In genomic region chr5:1883925-1884637, GRCh38 we compare ENCODE assay signal across 13 cellular contexts. TPM values are rescaled to one million over a fixed set of nuclear protein-coding genes. Genes with fewer than 3 reads are reported as not detected.
A peak's percentile ranks its signal among the peaks of the same experiment; 100 is the strongest.
DNase-seq lines count a peak whose midpoint lies in the region; ATAC-seq, FAIRE-seq and TF ChIP-seq lines count a peak whose summit lies in the region.
"Had no signal": no experiment of that assay in that cellular context is flagged by ENCODE, and none has a peak within 500 bp of the region (broad histone marks: within the 10 kb centered on the region; RNA-seq: fewer than 3 reads in every experiment).

No MANE protein-coding gene starts in this region.

- peaks cover 57% of the 10 kb centered on the region for H3K27me3 ChIP-seq in BJ (ENCODE audit: control insufficient read depth, insufficient read depth, low read length)
- peaks cover 90% of the 10 kb centered on the region for H3K27me3 ChIP-seq in H7 (ENCODE audit: control insufficient read depth, insufficient read depth, low read length)
- H3K27me3 ChIP-seq in H1 (replicated peaks in 1 of 4; ENCODE audit: control insufficient read depth in 3 of 4, extremely low read depth in 1 of 4, insufficient read depth in 3 of 4, low read length in 3 of 4), result peaks cover 77 to 99% (median 96%) of the 10 kb centered on the region in 4 experiments
- peaks cover 84% of the 10 kb centered on the region for H3K27me3 ChIP-seq in brain microvascular endothelial cell (replicated peaks)
- peaks cover 85% of the 10 kb centered on the region for H3K27me3 ChIP-seq in SK-N-SH (ENCODE audit: insufficient read depth)

- TF ChIP-seq EP300 in H1 (IDR thresholded peaks at IDR 0.05; ENCODE audit: borderline replicate concordance in 1 of 2, low read depth in 2 of 2, low read length in 2 of 2), result no peak
- no peak for TF ChIP-seq EP300 in SK-N-SH (IDR thresholded peaks at IDR 0.05; ENCODE audit: borderline replicate concordance in 1 of 2, low read depth in 1 of 2, low read length in 1 of 2)

- no peaks in the 10 kb centered on the region for H3K79me2 ChIP-seq in H1 (ENCODE audit: control insufficient read depth in 1 of 2, insufficient read depth in 2 of 2, low read length in 2 of 2)
- H3K79me2 ChIP-seq in SK-N-SH (ENCODE audit: insufficient read depth), result no peaks in the 10 kb centered on the region

- no peak for ATAC-seq in GM19455 (IDR thresholded peaks at IDR 0.05; ENCODE audit: unreplicated experiment)
- ATAC-seq in GM21447 (IDR thresholded peaks at IDR 0.05; ENCODE audit: unreplicated experiment), result no peak

- no peak overlapping the region for H2BK5ac ChIP-seq in H1 (ENCODE audit: low read depth, low read length)

- POLR2A ChIA-PET in BJ (lab: Charles Lee), result no interaction called here
- POLR2A ChIA-PET in H1 (lab: Charles Lee; ENCODE audit: partially characterized antibody), result interaction anchor here (0.7 to 1.4 kb wide), 3 partner anchors 9 to 99 kb away, joined by 3 read pairs; no protein-coding TSS in a partner anchor
- POLR2A ChIA-PET in SK-N-SH (lab: Yijun Ruan, JAX), result no interaction called here

- no peak overlapping the region; the same call in 1 of the 2 replicates for H3K18ac ChIP-seq in H1 (ENCODE audit: extremely low read depth, low read length)

- no peak for TF ChIP-seq POLR2A in H1 (IDR thresholded peaks at IDR 0.05; ENCODE audit: control extremely low read depth in 1 of 2, low read depth in 2 of 2, low read length in 2 of 2)

- H4K20me1 ChIP-seq in H1 (replicated peaks in 1 of 2; ENCODE audit: control insufficient read depth in 1 of 2, insufficient read depth in 2 of 2, low read length in 2 of 2) (peaks cover 10 to 20% of the 10 kb centered on the region in 2 experiments), SK-N-SH (ENCODE audit: insufficient read depth) (0 out of 2 replicates have a peak, but pooled peaks cover 4% of the 10 kb centered on the region)

- TF ChIP-seq CTCF in BJ (IDR thresholded peaks at IDR 0.05; ENCODE audit: insufficient read depth, low read depth, low read length) (0 out of 2 replicates have a peak, but pooled peaks have one; percentile 0), H1 (IDR thresholded peaks at IDR 0.05; ENCODE audit: control extremely low read depth in 1 of 3, insufficient read depth in 1 of 3, low read depth in 1 of 3, low read length in 3 of 3) (no peak), nephron progenitor cell (IDR thresholded peaks at IDR 0.05) (no peak), brain microvascular endothelial cell (IDR thresholded peaks at IDR 0.05; ENCODE audit: low read depth, low read length, missing control alignments) (no peak), SK-N-SH (IDR thresholded peaks at IDR 0.05) (no peak)

- no peak for TF ChIP-seq RAD21 in H1 (IDR thresholded peaks at IDR 0.05 in 1 of 2, conservative IDR thresholded peaks at IDR 0.05 in 1 of 2; ENCODE audit: low read depth in 2 of 2, low read length in 2 of 2)
- TF ChIP-seq RAD21 in SK-N-SH (IDR thresholded peaks at IDR 0.05; ENCODE audit: low read length), result no peak

- H3K36me3 ChIP-seq in BJ (ENCODE audit: control insufficient read depth, insufficient read depth, low read length) (no peaks in the 10 kb centered on the region), H7 (replicated peaks; ENCODE audit: control insufficient read depth, insufficient read depth, low read length) (no peaks in the 10 kb centered on the region), H1 (ENCODE audit: control insufficient read depth in 2 of 4, insufficient read depth in 4 of 4, low read length in 3 of 4) (peaks cover 0 to 3% (median 0%) of the 10 kb centered on the region in 4 experiments; a peak in 1 of 8 replicates), brain microvascular endothelial cell (replicated peaks) (no peaks in the 10 kb centered on the region), SK-N-SH (replicated peaks in 1 of 2; ENCODE audit: control insufficient read depth in 1 of 2, insufficient read depth in 2 of 2, low read length in 1 of 2) (no peaks in the 10 kb centered on the region)
- H3K36me3 ChIP-seq: neutrophil, tibial artery had no signal

- peaks cover 11% of the 10 kb centered on the region for H3K9me3 Mint-ChIP-seq in nephron progenitor cell

- H2BK120ac ChIP-seq in H1 (replicated peaks; ENCODE audit: low read depth, low read length), result no peak overlapping the region

- H3K27ac ChIP-seq in H1 (ENCODE audit: low read depth, low read length) (no peak overlapping the region), brain microvascular endothelial cell (no peak overlapping the region), SK-N-SH (ENCODE audit: low read depth in 2 of 2, low read length in 1 of 2) (no peak overlapping the region)
- H3K27ac ChIP-seq: neutrophil, tibial artery had no signal

- 3% methylated on average over 46 of the region's 49 CpGs; no CpG with 5 or more reads in 1 of the 2 experiments for WGBS in H1 (ENCODE audit: extremely low coverage in 1 of 2, insufficient coverage in 1 of 2, insufficient read length in 1 of 2, insufficient replicate concordance in 2 of 2, low coverage in 1 of 2, low lambda C conversion rate in 2 of 2, missing lambda C conversion rate in 1 of 2), 2 experiments
- 4% methylated on average over 21 of the region's 49 CpGs for WGBS in SK-N-SH (ENCODE audit: low lambda C conversion rate)

- no peaks in the 10 kb centered on the region for H3F3A ChIP-seq in SK-N-SH (replicated peaks; ENCODE audit: insufficient read depth)

- no peak overlapping the region for H3K56ac ChIP-seq in H1 (replicated peaks; ENCODE audit: insufficient read length, low read depth, low read length)

- no peak for DNase-seq in BJ (ENCODE audit: low read depth)
- no peak for DNase-seq in H7
- no peak for DNase-seq in H1 (ENCODE audit: low read depth in 1 of 2, low spot score in 2 of 2)
- DNase-seq in nephron progenitor cell, result no peak
- no peak for DNase-seq in brain microvascular endothelial cell
- no peak for DNase-seq in SK-N-SH
- DNase-seq: DMS153; hypothalamus; stimulated activated CD4-positive, alpha-beta T cell treated with anti-CD3 and anti-CD28 coated beads, Interleukin-4, amount 100 ng/mL, for 1 hour; tibial artery had no signal

- H3K36me3 Mint-ChIP-seq in nephron progenitor cell (ENCODE audit: low read depth), result no peaks in the 10 kb centered on the region

- no peak overlapping the region for H3K9ac ChIP-seq in H1 (replicated peaks in 1 of 4; ENCODE audit: extremely low read depth in 1 of 4, low read depth in 3 of 4, low read length in 3 of 4)
- H3K9ac ChIP-seq in SK-N-SH, result no peak overlapping the region

- no peak overlapping the region for H2AK5ac ChIP-seq in H1 (ENCODE audit: low read depth, low read length)

- H3K14ac ChIP-seq in H1 (ENCODE audit: insufficient read length), result no peak overlapping the region

- H3K23me2 ChIP-seq in H1 (ENCODE audit: low read depth, low read length), result peaks cover 27% of the 10 kb centered on the region; the same call in 1 of the 2 replicates

- CTCF ChIA-PET in BJ (lab: Yijun Ruan, JAX) (interaction anchor here (0.7 to 1.1 kb wide), 2 partner anchors 17 to 39 kb away, joined by 3 read pairs; no protein-coding TSS in a partner anchor), H1 (lab: Charles Lee; ENCODE audit: partially characterized antibody) (interaction anchor here (0.9 to 1.8 kb wide), 5 partner anchors 7 to 142 kb away, joined by 3 to 6 read pairs (median 4); no protein-coding TSS in a partner anchor), SK-N-SH (lab: Yijun Ruan, JAX) (interaction anchor here (0.7 to 1.3 kb wide), 2 partner anchors 16 to 1470 kb away, joined by 3 to 4 read pairs; no protein-coding TSS in a partner anchor)

- no peak overlapping the region for H3K4me3 ChIP-seq in BJ (ENCODE audit: low read depth, low read length)
- peak overlapping the region; percentile 45 for H3K4me3 ChIP-seq in H7 (ENCODE audit: insufficient read depth, low read depth, low read length)
- peak overlapping the region; percentile 11 to 62 (median 24); a peak in 6 of 8 replicates for H3K4me3 ChIP-seq in H1 (ENCODE audit: extremely low read depth in 1 of 4, insufficient read depth in 2 of 4, low read depth in 3 of 4, low read length in 4 of 4)
- no peak overlapping the region for H3K4me3 ChIP-seq in brain microvascular endothelial cell (ENCODE audit: low read depth, low read length)
- no peak overlapping the region for H3K4me3 ChIP-seq in SK-N-SH (ENCODE audit: low read depth in 2 of 2, low read length in 1 of 2)

- H4K91ac ChIP-seq in H1 (replicated peaks; ENCODE audit: insufficient read length, low read length), result no peak overlapping the region

- H3K9me3 ChIP-seq in H1 (ENCODE audit: insufficient read depth in 2 of 2, low read depth in 1 of 2, low read length in 1 of 2) (peaks cover 0 to 3% of the 10 kb centered on the region in 2 experiments; a peak in 1 of 4 replicates), SK-N-SH (no peaks in the 10 kb centered on the region)
- H3K9me3 ChIP-seq: neutrophil, tibial artery had no signal

- no peak overlapping the region for H2BK15ac ChIP-seq in H1 (ENCODE audit: low read length)

- no peak overlapping the region for H4K8ac ChIP-seq in H1 (ENCODE audit: extremely low read depth, insufficient read depth, low read length)

- in situ Hi-C loops in brain microvascular endothelial cell (cut with HindIII; ENCODE audit: low pct_ligation_motif_present, low sequenced_read_pairs), result no loop called here

- no peak overlapping the region for H4K5ac ChIP-seq in H1 (ENCODE audit: insufficient read length, low read depth, low read length)

- no peak overlapping the region for H2BK12ac ChIP-seq in H1 (ENCODE audit: low read depth, low read length)

- H3K4me1 ChIP-seq in H1 (replicated peaks in 1 of 4; ENCODE audit: control insufficient read depth in 3 of 4, insufficient read depth in 4 of 4, low read length in 3 of 4), result peaks cover 3 to 52% (median 34%) of the 10 kb centered on the region in 4 experiments
- H3K4me1 ChIP-seq in SK-N-SH (ENCODE audit: control insufficient read depth in 1 of 2, insufficient read depth in 2 of 2, low read depth in 1 of 2, low read length in 1 of 2), result no peaks in the 10 kb centered on the region

- H3K4me1 Mint-ChIP-seq in nephron progenitor cell, result peaks cover 24% of the 10 kb centered on the region

- H3K27ac Mint-ChIP-seq in nephron progenitor cell, result no peak overlapping the region

- H3K79me1 ChIP-seq in H1 (ENCODE audit: low read depth, low read length), result no peaks in the 10 kb centered on the region

- FAIRE-seq in H1 (lab: Jason Lieb, UNC), result no peak

- no peak overlapping the region for H3K23ac ChIP-seq in H1 (ENCODE audit: insufficient read length)

- H3K9me2 ChIP-seq in SK-N-SH, result no peaks in the 10 kb centered on the region

- H3K4ac ChIP-seq in H1 (replicated peaks; ENCODE audit: insufficient read length, low read depth, low read length), result no peak overlapping the region

- H3K4me2 ChIP-seq in H1 (ENCODE audit: insufficient read depth in 1 of 2, low read depth in 2 of 2, low read length in 2 of 2) (peak overlapping the region; percentile 73 to 83), SK-N-SH (no peak overlapping the region)

- no peak overlapping the region for H2AFZ ChIP-seq in H1 (ENCODE audit: low read length)
- H2AFZ ChIP-seq in SK-N-SH (ENCODE audit: low read depth), result no peak overlapping the region

- peaks cover 94% of the 10 kb centered on the region for H3K27me3 Mint-ChIP-seq in nephron progenitor cell (ENCODE audit: low read depth, poor library complexity)

- H3K4me3 Mint-ChIP-seq in nephron progenitor cell, result peak overlapping the region; percentile 61

- H2BK20ac ChIP-seq in H1 (ENCODE audit: low read length), result no peak overlapping the region

RNA-seq across cellular contexts. Expression of gene IRX4, which starts 1.4 kb away (rescaled TPM):
- polyA plus RNA-seq in BJ (2011; rRNA removed) (not detected in 2 replicates), H1 (2011; rRNA removed) (0.45 and 0.97 TPM in 2 replicates), SK-N-SH (2012; rRNA removed) (not detected in 2 replicates)
- not detected in 2 replicates for polyA minus RNA-seq in BJ (2011; rRNA and poly(A)+ RNA removed)
- 15.4 and 17.9 TPM in 2 replicates for total RNA-seq in H7 (2014; rRNA removed; shearing (Covaris generic))
- 0.82 and 1.2 TPM in 2 replicates for total RNA-seq in H1 (2021; fragmentation: NEBNext Ultra II Directional; extraction: Animal tissue kit (Norgen Biotek cat#: 25700))
- 0.87 TPM for polyA plus RNA-seq in H1 (2011; cell fraction: cytosol; rRNA removed)
- polyA plus RNA-seq in H1 (2011; cell fraction: nucleus; rRNA removed), result 1.8 TPM
- 0.40 to 1.2 TPM (median 1.1 TPM) in 4 replicates for polyA plus RNA-seq in H1 (2012, experiment 1 of 2)
- 1.1 TPM for polyA plus RNA-seq in H1 (2012, experiment 2 of 2)
- polyA plus RNA-seq in H1 (2013, experiment 1 of 2), result 1.0 TPM
- polyA plus RNA-seq in H1 (2013, experiment 2 of 2), result 0.75 TPM
- polyA minus RNA-seq in H1 (2011; rRNA and poly(A)+ RNA removed), result 0.16 and 0.44 TPM in 2 replicates
- polyA minus RNA-seq in H1 (2011; cell fraction: cytosol; rRNA and poly(A)+ RNA removed), result 0.95 TPM
- polyA minus RNA-seq in H1 (2011; cell fraction: nucleus; rRNA and poly(A)+ RNA removed), result 0.50 TPM
- not detected in 2 replicates for polyA plus RNA-seq in SK-N-SH (2012; cell fraction: cytosol; rRNA removed)
- not detected in 2 replicates for polyA plus RNA-seq in SK-N-SH (2012; cell fraction: nucleus; rRNA removed)

Comparison
In these comparisons a context has a peak if more than half of its experiments do, and no peak if none do; other contexts are left out.
1. H3K4me3 ChIP-seq: peak in H7 (single experiment) and H1 (4 of 4); none in BJ (single experiment), brain microvascular endothelial cell (single experiment) and SK-N-SH (0 of 2).